Comparison of ENCODE assay signal across 1 cellular context in the genomic region with DNA sequence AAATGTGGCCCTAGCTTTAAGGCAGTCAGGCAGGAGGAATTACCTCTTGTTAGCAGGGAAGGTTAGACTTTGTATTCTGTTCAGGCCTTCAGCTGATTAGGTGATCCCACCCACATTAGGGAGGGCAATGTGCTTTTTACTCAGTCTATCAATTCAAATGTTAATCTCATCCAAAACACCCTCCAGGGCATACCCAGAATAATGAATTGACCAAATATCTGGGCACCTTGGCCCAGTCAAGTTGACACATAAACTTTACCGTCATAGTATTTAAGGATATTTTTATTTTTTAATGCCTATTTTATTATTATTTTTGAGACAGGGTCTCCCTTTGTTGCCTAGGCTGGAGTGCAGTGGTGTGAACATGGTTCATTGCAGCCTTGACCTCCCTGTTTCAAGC.
TF ChIP-seq lines count a peak whose summit lies in the region.

No MANE protein-coding gene starts in this region.

TF ChIP-seq in HEK293, 187 proteins besides CTCF, POLR2A, EP300 and RAD21 (continued from another document):
- TF ChIP-seq ZNF10 (tag by site-specific recombination; IDR thresholded peaks at IDR 0.05), result peak; percentile 64; the same call in 1 of the 2 replicates
- no peak for TF ChIP-seq HOXC10 (CRISPR knock-in tag; IDR thresholded peaks at IDR 0.05)
- TF ChIP-seq, protein P1, sequence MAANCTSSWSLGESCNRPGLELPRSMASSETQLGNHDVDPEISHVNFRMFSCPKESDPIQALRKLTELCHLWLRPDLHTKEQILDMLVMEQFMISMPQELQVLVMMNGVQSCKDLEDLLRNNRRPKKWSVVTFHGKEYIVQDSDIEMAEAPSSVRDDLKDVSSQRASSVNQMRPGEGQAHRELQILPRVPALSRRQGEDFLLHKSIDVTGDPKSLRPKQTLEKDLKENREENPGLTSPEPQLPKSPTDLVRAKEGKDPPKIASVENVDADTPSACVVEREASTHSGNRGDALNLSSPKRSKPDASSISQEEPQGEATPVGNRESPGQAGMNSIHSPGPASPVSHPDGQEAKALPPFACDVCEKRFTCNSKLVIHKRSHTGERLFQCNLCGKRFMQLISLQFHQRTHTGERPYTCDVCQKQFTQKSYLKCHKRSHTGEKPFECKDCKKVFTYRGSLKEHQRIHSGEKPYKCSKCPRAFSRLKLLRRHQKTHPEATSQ (tag by site-specific recombination; IDR thresholded peaks at IDR 0.05), result no peak
- peak; percentile 80; the same call in 1 of the 2 replicates for TF ChIP-seq ZNF416 (tag by site-specific recombination; IDR thresholded peaks at IDR 0.05)
- TF ChIP-seq ZBTB7A (tag by site-specific recombination; IDR thresholded peaks at IDR 0.05; ENCODE audit: low read depth), result no peak
- TF ChIP-seq KLF1 (tag by site-specific recombination; IDR thresholded peaks at IDR 0.05), result no peak
- no peak for TF ChIP-seq SCRT2 (tag by site-specific recombination; IDR thresholded peaks at IDR 0.05)
- no peak for TF ChIP-seq KLF7 (tag by site-specific recombination; IDR thresholded peaks at IDR 0.05; ENCODE audit: borderline replicate concordance)
- TF ChIP-seq ZNF433 (tag by site-specific recombination; IDR thresholded peaks at IDR 0.05; ENCODE audit: low read depth), result no peak
